In genomic region chr1:67685558-67686271, GRCh38 we compare ENCODE assay signal across 8 cellular contexts. TPM values are rescaled to one million over a fixed set of nuclear protein-coding genes. Genes with fewer than 3 reads are reported as not detected.
DNase-seq lines count a peak whose midpoint lies in the region; ATAC-seq, FAIRE-seq and TF ChIP-seq lines count a peak whose summit lies in the region.

No MANE protein-coding gene starts in this region.

- peaks cover 42% of the 10 kb centered on the region for H3K4me1 Mint-ChIP-seq in stimulated activated effector memory CD8-positive, alpha-beta T cell treated with anti-CD3 and anti-CD28 coated beads, Interleukin-12 subunit alpha, Interleukin-12 subunit beta, amount 100 ng/mL, for 72 hours

- H4K20me1 ChIP-seq in endothelial cell of umbilical vein (replicated peaks; ENCODE audit: control insufficient read depth, extremely low read depth, insufficient read depth, low read length): no peaks in the 10 kb centered on the region

- H3K36me3 ChIP-seq in HAP-1 (replicated peaks): peaks cover 18% of the 10 kb centered on the region
- peaks cover 0 to 8% of the 10 kb centered on the region in 2 experiments for H3K36me3 ChIP-seq in endothelial cell of umbilical vein (ENCODE audit: control insufficient read depth in 2 of 2, extremely low read depth in 1 of 2, insufficient read depth in 2 of 2, low read length in 2 of 2)
- H3K36me3 ChIP-seq in mucosa of stomach (ENCODE audit: control insufficient read depth, insufficient read depth, low read length): no peaks in the 10 kb centered on the region

- no peaks in the 10 kb centered on the region for H3K27me3 ChIP-seq in HAP-1 (ENCODE audit: low read depth)
- H3K27me3 ChIP-seq in endothelial cell of umbilical vein (ENCODE audit: control insufficient read depth in 2 of 2, insufficient read depth in 2 of 2, low read length in 2 of 2): no peaks in the 10 kb centered on the region
- no peaks in the 10 kb centered on the region for H3K27me3 ChIP-seq in mucosa of stomach (ENCODE audit: control insufficient read depth, insufficient read depth, low read length)

- H3K4me1 ChIP-seq in HAP-1 (peaks cover 8% of the 10 kb centered on the region), endothelial cell of umbilical vein (ENCODE audit: control insufficient read depth, extremely low read depth, insufficient read depth, low read length) (peaks cover 43% of the 10 kb centered on the region), mucosa of stomach (ENCODE audit: control insufficient read depth, insufficient read depth, low read length) (peaks cover 26% of the 10 kb centered on the region)

- no peak overlapping the region for H2AFZ ChIP-seq in endothelial cell of umbilical vein (ENCODE audit: low read depth, low read length)

- no TSS peak for BruUV-seq in endothelial cell of umbilical vein (replicated peaks; lab: Mats Ljungman, UMichigan)

- CTCF ChIA-PET in endothelial cell of umbilical vein (lab: Charles Lee): interaction anchor here (0.6 to 7.7 kb wide), 21 partner anchors 11 to 255 kb away, joined by 3 to 87 read pairs (median 7); no protein-coding TSS in a partner anchor

- peak overlapping the region; percentile 90 for H3K27ac ChIP-seq in endothelial cell of umbilical vein (ENCODE audit: insufficient read depth, low read depth, low read length)

- ATAC-seq in stimulated activated effector memory CD8-positive, alpha-beta T cell treated with anti-CD3 and anti-CD28 coated beads, Interleukin-12 subunit alpha, Interleukin-12 subunit beta, amount 100 ng/mL, for 72 hours: peak; percentile 62

- TF ChIP-seq POLR2A in GM10847 (IDR thresholded peaks at IDR 0.05; ENCODE audit: extremely low read depth, insufficient read length) (peak; percentile 3), endothelial cell of umbilical vein (IDR thresholded peaks at IDR 0.05; ENCODE audit: low read depth, low read length) (peak; percentile 44)

- dilution Hi-C loops in endothelial cell of umbilical vein (cut with MboI; ENCODE audit: extremely low pct_ligation_motif_present, low sequenced_read_pairs): no loop called here

- peaks cover 58% of the 10 kb centered on the region for H3K36me3 Mint-ChIP-seq in stimulated activated effector memory CD8-positive, alpha-beta T cell treated with anti-CD3 and anti-CD28 coated beads, Interleukin-12 subunit alpha, Interleukin-12 subunit beta, amount 100 ng/mL, for 72 hours

- H3K27ac Mint-ChIP-seq in stimulated activated effector memory CD8-positive, alpha-beta T cell treated with anti-CD3 and anti-CD28 coated beads, Interleukin-12 subunit alpha, Interleukin-12 subunit beta, amount 100 ng/mL, for 72 hours: peak overlapping the region; percentile 96

- H3K4me3 ChIP-seq in HAP-1 (peak overlapping the region; percentile 81), endothelial cell of umbilical vein (replicated peaks in 1 of 3; ENCODE audit: insufficient read depth in 1 of 3, low read depth in 1 of 3, low read length in 3 of 3) (peak overlapping the region; percentile 77 to 85 (median 83)), mucosa of stomach (ENCODE audit: low read length) (peak overlapping the region; percentile 51)

- POLR2A ChIA-PET in endothelial cell of umbilical vein (lab: Charles Lee): interaction anchor here (0.6 to 2.9 kb wide), 23 partner anchors 9 to 767 kb away, joined by 3 to 22 read pairs (median 5); no protein-coding TSS in a partner anchor

- FAIRE-seq in endothelial cell of umbilical vein (lab: Jason Lieb, UNC): no peak

- H3K9me3 ChIP-seq in HAP-1 (no peaks in the 10 kb centered on the region), endothelial cell of umbilical vein (replicated peaks; ENCODE audit: control insufficient read depth, insufficient read depth, low read length) (no peaks in the 10 kb centered on the region), mucosa of stomach (ENCODE audit: control insufficient read depth, low read length) (no peaks in the 10 kb centered on the region)

- no peak for TF ChIP-seq CTCF in endothelial cell of umbilical vein (IDR thresholded peaks at IDR 0.05; ENCODE audit: extremely low read depth in 1 of 2, insufficient read depth in 1 of 2, low read depth in 1 of 2, low read length in 2 of 2)

- peak in 1 of 2 experiments; percentile 58 for DNase-seq in HAP-1 (ENCODE audit: low spot score in 2 of 2)
- peak; percentile 58 for DNase-seq in NAMALWA (ENCODE audit: low spot score)
- peak; percentile 84 for DNase-seq in activated CD8-positive, alpha-beta memory T cell treated with anti-CD3 and anti-CD28 coated beads for 24 hours
- peak; percentile 52 for DNase-seq in endothelial cell of umbilical vein (ENCODE audit: low read depth, low spot score)
- DNase-seq in stimulated activated effector memory CD8-positive, alpha-beta T cell treated with anti-CD3 and anti-CD28 coated beads, Interleukin-12 subunit alpha, Interleukin-12 subunit beta, amount 100 ng/mL, for 72 hours (ENCODE audit: low spot score in 2 of 2): peak; percentile 48 to 83
- DNase-seq in cortex of kidney (lab: John Stamatoyannopoulos, UW): no peak

- H3K4me2 ChIP-seq in endothelial cell of umbilical vein (ENCODE audit: insufficient read depth, low read length): peak overlapping the region; percentile 91

- intact Hi-C loops in endothelial cell of umbilical vein (cut with micrococcal nuclease): loop anchor here (1.0 to 2.0 kb wide), 14 partner anchors 11 to 255 kb away; partner anchors contain the start of genes GNG12 and SERBP1

- peaks cover 18% of the 10 kb centered on the region for H3K79me2 ChIP-seq in endothelial cell of umbilical vein (ENCODE audit: control insufficient read depth, insufficient read depth, low read length)

- H3K9me1 ChIP-seq in endothelial cell of umbilical vein (replicated peaks; ENCODE audit: control insufficient read depth, extremely low read depth, insufficient read depth, low read length): no peaks in the 10 kb centered on the region

- H3K9ac ChIP-seq in endothelial cell of umbilical vein (replicated peaks; ENCODE audit: extremely low read depth, insufficient read depth, low read length) (peak overlapping the region; percentile 96), mucosa of stomach (ENCODE audit: low read length) (peak overlapping the region; percentile 96)

- in situ Hi-C loops in HAP-1 (cut with MboI; ENCODE audit: low sequenced_read_pairs): no loop called here

- no peaks in the 10 kb centered on the region for H3K9me3 Mint-ChIP-seq in stimulated activated effector memory CD8-positive, alpha-beta T cell treated with anti-CD3 and anti-CD28 coated beads, Interleukin-12 subunit alpha, Interleukin-12 subunit beta, amount 100 ng/mL, for 72 hours

- peak overlapping the region; percentile 88 for H3K4me3 Mint-ChIP-seq in stimulated activated effector memory CD8-positive, alpha-beta T cell treated with anti-CD3 and anti-CD28 coated beads, Interleukin-12 subunit alpha, Interleukin-12 subunit beta, amount 100 ng/mL, for 72 hours

TF ChIP-seq in endothelial cell of umbilical vein, 7 proteins besides CTCF, POLR2A, EP300 and RAD21:
- TF ChIP-seq MAX (IDR thresholded peaks at IDR 0.05; ENCODE audit: insufficient read depth, insufficient read length): no peak
- no peak for TF ChIP-seq POLR2AphosphoS5 (IDR thresholded peaks at IDR 0.05; ENCODE audit: insufficient read depth, low read depth, low read length)
- no peak for TF ChIP-seq GATA2 (IDR thresholded peaks at IDR 0.05; ENCODE audit: insufficient read depth, insufficient read length, low read depth, low read length)
- TF ChIP-seq MYC (IDR thresholded peaks at IDR 0.05; ENCODE audit: low read depth, low read length): no peak
- no peak for TF ChIP-seq FOS (IDR thresholded peaks at IDR 0.05; ENCODE audit: borderline replicate concordance, insufficient read depth, low read length)
- no peak for TF ChIP-seq EZH2 (IDR thresholded peaks at IDR 0.05; ENCODE audit: borderline replicate concordance, low read depth, low read length, severe bottlenecking)
- TF ChIP-seq JUN (IDR thresholded peaks at IDR 0.05; ENCODE audit: borderline replicate concordance, insufficient read depth, insufficient read length, low read depth): no peak
TF ChIP-seq in endothelial cell of umbilical vein: peak in this region for 0.

RNA-seq across cellular contexts. Expression of gene GADD45A, which starts 0.7 kb away (rescaled TPM):
- total RNA-seq in endothelial cell of umbilical vein: 77.4 and 91.6 TPM in 2 replicates
- polyA plus RNA-seq in endothelial cell of umbilical vein: 54.9 and 87.6 TPM in 2 replicates
- 78.4 and 85.9 TPM in 2 replicates for polyA plus RNA-seq in endothelial cell of umbilical vein (2011; cell fraction: cytosol; rRNA removed)
- polyA plus RNA-seq in endothelial cell of umbilical vein (2011; cell fraction: nucleus; rRNA removed): 237 and 327 TPM in 2 replicates
- polyA plus RNA-seq in endothelial cell of umbilical vein (2012): 104 and 119 TPM in 2 replicates
- 16.1 and 31.1 TPM in 2 replicates for polyA minus RNA-seq in endothelial cell of umbilical vein
- polyA minus RNA-seq in endothelial cell of umbilical vein (2011; cell fraction: cytosol; rRNA and poly(A)+ RNA removed): 8.3 TPM
- 71.4 and 153 TPM in 2 replicates for polyA minus RNA-seq in endothelial cell of umbilical vein (2011; cell fraction: nucleus; rRNA and poly(A)+ RNA removed)
